1 cellular context compared by ENCODE assay signal in the genomic region with DNA sequence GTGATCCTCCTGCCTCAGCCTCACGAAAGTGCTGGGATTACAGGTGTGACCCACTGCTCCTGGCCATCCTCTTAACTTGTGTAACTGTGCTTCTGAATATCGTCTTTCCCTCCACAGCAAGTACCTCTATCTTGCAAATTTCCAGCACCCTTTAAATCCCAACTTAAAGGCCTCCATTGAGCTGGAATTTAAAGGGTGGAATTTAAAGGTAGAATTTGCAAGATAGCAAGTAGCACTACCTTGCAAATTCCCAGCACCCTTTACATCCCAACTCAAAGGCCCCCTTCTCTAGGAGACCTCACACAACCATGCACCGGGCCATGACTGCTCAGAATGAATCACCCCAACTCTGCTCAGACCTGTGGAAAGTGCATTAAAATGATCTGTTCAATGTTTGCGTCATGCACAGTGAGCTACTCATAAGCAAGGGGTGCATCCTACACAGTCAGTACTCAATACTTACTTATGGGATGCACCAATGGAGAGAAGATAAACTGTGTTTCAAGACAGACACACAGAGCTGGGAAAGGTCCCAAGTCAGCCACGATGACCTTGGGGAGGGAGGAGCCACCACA.
TF ChIP-seq lines count a peak whose summit lies in the region.

No MANE protein-coding gene starts in this region.

TF ChIP-seq in H1, 55 proteins besides CTCF, POLR2A, EP300 and RAD21 (continued from another document):
- TF ChIP-seq, protein P1, sequence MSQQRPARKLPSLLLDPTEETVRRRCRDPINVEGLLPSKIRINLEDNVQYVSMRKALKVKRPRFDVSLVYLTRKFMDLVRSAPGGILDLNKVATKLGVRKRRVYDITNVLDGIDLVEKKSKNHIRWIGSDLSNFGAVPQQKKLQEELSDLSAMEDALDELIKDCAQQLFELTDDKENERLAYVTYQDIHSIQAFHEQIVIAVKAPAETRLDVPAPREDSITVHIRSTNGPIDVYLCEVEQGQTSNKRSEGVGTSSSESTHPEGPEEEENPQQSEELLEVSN (IDR thresholded peaks at IDR 0.05), result 0 out of 2 replicates have a peak, but pooled peaks have one; percentile 24
- TF ChIP-seq TEAD4 (IDR thresholded peaks at IDR 0.05; ENCODE audit: low read depth, low read length), result 0 out of 2 replicates have a peak, but pooled peaks have one; percentile 16
- no peak for TF ChIP-seq TBP (IDR thresholded peaks at IDR 0.05; ENCODE audit: low read depth, low read length)
TF ChIP-seq in H1: peak in this region for 2.
